23 cellular contexts compared by ENCODE assay signal in the genomic region with DNA sequence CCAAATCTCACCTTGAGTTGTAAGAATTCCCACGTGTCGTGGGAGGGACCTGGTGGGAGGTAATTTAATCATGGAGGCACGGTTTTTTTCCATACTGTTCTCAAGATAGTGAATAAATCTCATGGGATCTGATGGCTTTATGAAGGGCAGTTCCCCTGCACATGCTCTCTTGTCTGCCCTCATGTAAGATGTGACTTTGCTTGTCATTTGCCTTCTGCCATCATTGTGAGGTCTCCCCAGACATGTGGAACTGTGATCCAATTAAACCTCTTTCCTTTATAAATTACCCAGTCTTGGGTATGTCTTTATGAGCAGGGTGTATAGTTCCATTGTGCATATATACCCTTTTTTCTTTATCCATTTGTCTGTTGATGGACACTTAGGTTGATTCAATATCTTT.
"Had no signal": no experiment of that assay in that cellular context is flagged by ENCODE, and none has a peak within 500 bp of the region (broad histone marks: within the 10 kb centered on the region; RNA-seq: fewer than 3 reads in every experiment).

No MANE protein-coding gene starts in this region.

- ATAC-seq: effector memory CD8-positive, alpha-beta T cell; esophagus mucosa; gastrocnemius medialis; heart right ventricle; left cardiac atrium; left lung; left ventricle myocardium superior; lower lobe of right lung; mucosa of descending colon had no signal

- H3K27ac ChIP-seq: colonic mucosa, epithelial cell of prostate, esophagus squamous epithelium, gastrocnemius medialis, heart right ventricle, left lung, lower lobe of right lung had no signal

- H3K9me3 ChIP-seq: colonic mucosa, esophagus squamous epithelium, gastrocnemius medialis, heart right ventricle, left lung, lower lobe of right lung, mucosa of descending colon had no signal

- DNase-seq: colonic mucosa; cortex of kidney; effector CD8-positive, alpha-beta T cell; effector memory CD8-positive, alpha-beta T cell; endodermal cell; erythroblast; esophagus squamous epithelium; foreskin fibroblast; foreskin melanocyte; gastrocnemius medialis; glutamatergic neuron; head of caudate nucleus; heart right ventricle; hippocampal formation; left cardiac atrium; left lung; left ventricle myocardium superior; lower lobe of right lung; mesenchymal stem cell; mucosa of descending colon; naive B cell had no signal

- H3K36me3 ChIP-seq: colonic mucosa, esophagus squamous epithelium, gastrocnemius medialis, heart right ventricle, left lung, lower lobe of right lung had no signal
